In genomic region chr20:35134900-35135299, GRCh38 we compare ENCODE assay signal across 3 cellular contexts.
TF ChIP-seq lines count a peak whose summit lies in the region.

No MANE protein-coding gene starts in this region.

TF ChIP-seq in IMR-90, 13 proteins besides CTCF, POLR2A, EP300 and RAD21:
- TF ChIP-seq MAFK (IDR thresholded peaks at IDR 0.05; ENCODE audit: low read depth, low read length) (no peak), MXI1 (IDR thresholded peaks at IDR 0.05; ENCODE audit: borderline replicate concordance, low read depth, low read length) (no peak), ELK1 (IDR thresholded peaks at IDR 0.05; ENCODE audit: borderline replicate concordance, low read depth, low read length) (no peak), SMC3 (IDR thresholded peaks at IDR 0.05; ENCODE audit: low read depth, low read length) (no peak), RCOR1 (IDR thresholded peaks at IDR 0.05; ENCODE audit: insufficient replicate concordance, low read length) (no peak)
TF ChIP-seq in IMR-90: peak in this region for 0.

TF ChIP-seq in endothelial cell of umbilical vein, 7 proteins besides CTCF, POLR2A, EP300 and RAD21:
- TF ChIP-seq MYC (IDR thresholded peaks at IDR 0.05; ENCODE audit: low read depth, low read length) (no peak), POLR2AphosphoS5 (IDR thresholded peaks at IDR 0.05; ENCODE audit: insufficient read depth, low read depth, low read length) (no peak), GATA2 (IDR thresholded peaks at IDR 0.05; ENCODE audit: insufficient read depth, insufficient read length, low read depth, low read length) (no peak), EZH2 (IDR thresholded peaks at IDR 0.05; ENCODE audit: borderline replicate concordance, low read depth, low read length, severe bottlenecking) (no peak), JUN (IDR thresholded peaks at IDR 0.05; ENCODE audit: borderline replicate concordance, insufficient read depth, insufficient read length, low read depth) (no peak), MAX (IDR thresholded peaks at IDR 0.05; ENCODE audit: insufficient read depth, insufficient read length) (no peak), FOS (IDR thresholded peaks at IDR 0.05; ENCODE audit: borderline replicate concordance, insufficient read depth, low read length) (no peak)
TF ChIP-seq in endothelial cell of umbilical vein: peak in this region for 0.

TF ChIP-seq in HepG2, 621 proteins besides CTCF, POLR2A, EP300 and RAD21:
- TF ChIP-seq HNRNPH1 (optimal IDR thresholded peaks at IDR 0.05; ENCODE audit: low read depth, low read length) (peak; percentile 21), ZNF598 (CRISPR knock-in tag; IDR thresholded peaks at IDR 0.05; ENCODE audit: borderline replicate concordance) (no peak), ZNF605 (CRISPR knock-in tag; IDR thresholded peaks at IDR 0.05) (no peak), ZSCAN5A (CRISPR knock-in tag; IDR thresholded peaks at IDR 0.05; ENCODE audit: borderline replicate concordance) (no peak)
TF ChIP-seq in HepG2: peak in this region for 1.
